Comparison of ENCODE assay signal across 8 cellular contexts in genomic region chr12:27014085-27014858, GRCh38. TPM values are rescaled to one million over a fixed set of nuclear protein-coding genes. Genes with fewer than 3 reads are reported as not detected.
A peak's percentile ranks its signal among the peaks of the same experiment; 100 is the strongest.
DNase-seq lines count a peak whose midpoint lies in the region; ATAC-seq and TF ChIP-seq lines count a peak whose summit lies in the region.

TSS of gene TM7SF3 (minus strand) at chr12:27014384. CDS start at chr12:27014168, 216 bp downstream.

- no peaks in the 10 kb centered on the region for H3K27me3 ChIP-seq in endocrine pancreas (ENCODE audit: control insufficient read depth, insufficient read depth, low read length)
- no peaks in the 10 kb centered on the region for H3K27me3 ChIP-seq in mesendoderm (ENCODE audit: insufficient read depth, low read length, poor library complexity)

- DNase-seq in Calu3 (peak; percentile 97), HUDEP-2 (lab: John Stamatoyannopoulos, UW; ENCODE audit: unreplicated experiment in 76 of 76) (peak in 75 of 76 experiments; percentile 14 to 95 (median 90)), NOMO-1 treated with DMSO at 0.1 percent for 48 hours (lab: John Stamatoyannopoulos, UW; ENCODE audit: unreplicated experiment) (peak; percentile 89), mesendoderm (peak; percentile 94)
- peak; percentile 77 to 92 (median 89) for DNase-seq in activated CD8-positive, alpha-beta memory T cell treated with anti-CD3 and anti-CD28 coated beads for 48 hours (ENCODE audit: low read depth in 2 of 3, low spot score in 2 of 3)
- DNase-seq in stimulated activated CD8-positive, alpha-beta memory T cell treated with anti-CD3 and anti-CD28 coated beads, Interleukin-15, amount 100 ng/mL, for 1 hour (ENCODE audit: low read depth), result peak; percentile 88

- H3K4me2 ChIP-seq in mesendoderm (ENCODE audit: low read length), result peak within 1 kb of the TSS; percentile 69

- peak within 1 kb of the TSS; percentile 91 for H3K9ac ChIP-seq in endocrine pancreas (ENCODE audit: control insufficient read depth, insufficient read depth, low read length)
- H3K9ac ChIP-seq in mesendoderm (ENCODE audit: low read length), result peak within 1 kb of the TSS; percentile 76

- H2BK5ac ChIP-seq in mesendoderm (ENCODE audit: low read length), result peak within 1 kb of the TSS; percentile 28

- peaks cover 12% of the 10 kb centered on the region for H3K36me3 Mint-ChIP-seq in Calu3 (ENCODE audit: insufficient read depth, unreplicated experiment)

- H4K8ac ChIP-seq in mesendoderm (ENCODE audit: low read depth, low read length), result peak within 1 kb of the TSS; percentile 98

- ATAC-seq in GM21390 (IDR thresholded peaks at IDR 0.05; ENCODE audit: unreplicated experiment), result peak; percentile 79

- H4K5ac ChIP-seq in mesendoderm (ENCODE audit: low read length), result no peak within 1 kb of the TSS

- peak within 1 kb of the TSS; percentile 86 for H3K4me3 Mint-ChIP-seq in Calu3 (ENCODE audit: low read depth, unreplicated experiment)

- intact Hi-C loops in Calu3 (cut with micrococcal nuclease; ENCODE audit: unreplicated experiment), result loop anchor here (2.0 to 5.0 kb wide), 5 partner anchors 77 to 289 kb away; partner anchors contain the start of genes FGFR1OP2 and INTS13

- peaks cover 29% of the 10 kb centered on the region for H3K4me1 Mint-ChIP-seq in Calu3 (ENCODE audit: low read depth, unreplicated experiment)

- peak within 1 kb of the TSS; percentile 42 for H3K27ac Mint-ChIP-seq in Calu3 (ENCODE audit: unreplicated experiment)

- H3K79me1 ChIP-seq in mesendoderm (ENCODE audit: low read length), result no peaks in the 10 kb centered on the region

- H2BK120ac ChIP-seq in mesendoderm (ENCODE audit: low read depth, low read length), result peak within 1 kb of the TSS; percentile 3

- H3K23ac ChIP-seq in mesendoderm (ENCODE audit: low read length), result peak within 1 kb of the TSS; percentile 49

- H3K4me1 ChIP-seq in endocrine pancreas (ENCODE audit: control insufficient read depth, insufficient read depth, low read length), result peaks cover 15% of the 10 kb centered on the region
- H3K4me1 ChIP-seq in mesendoderm (ENCODE audit: control insufficient read depth, low read depth, low read length), result peaks cover 5% of the 10 kb centered on the region

- no TSS peak for BruUV-seq in Calu3 (replicated peaks; lab: Mats Ljungman, UMichigan)

- H3K36me3 ChIP-seq in endocrine pancreas (ENCODE audit: control insufficient read depth, insufficient read depth, low read length) (no peaks in the 10 kb centered on the region), mesendoderm (ENCODE audit: control insufficient read depth, insufficient read depth, low read length) (no peaks in the 10 kb centered on the region)

- H3K27me3 Mint-ChIP-seq in Calu3 (ENCODE audit: unreplicated experiment), result no peaks in the 10 kb centered on the region

- H3K56ac ChIP-seq in mesendoderm (ENCODE audit: low read length), result peak within 1 kb of the TSS; percentile 87

- H3K18ac ChIP-seq in mesendoderm (ENCODE audit: low read length), result peak within 1 kb of the TSS; percentile 85

- no peaks in the 10 kb centered on the region for H3K79me2 ChIP-seq in mesendoderm (ENCODE audit: control insufficient read depth, insufficient read depth, low read length)

- peak within 1 kb of the TSS; percentile 36 for H3K4ac ChIP-seq in mesendoderm (ENCODE audit: low read depth, low read length)

- peak within 1 kb of the TSS; percentile 73 for H3K27ac ChIP-seq in mesendoderm (ENCODE audit: low read depth, low read length)

- H3K4me3 ChIP-seq in endocrine pancreas (ENCODE audit: control insufficient read depth, insufficient read depth, low read length) (peak within 1 kb of the TSS; percentile 91), mesendoderm (ENCODE audit: low read length) (peak within 1 kb of the TSS; percentile 86)

- no peaks in the 10 kb centered on the region for H3K9me3 Mint-ChIP-seq in Calu3 (ENCODE audit: low read depth, unreplicated experiment)

- CTCF ChIA-PET in Calu3 (lab: Charles Lee), result interaction anchor here (1.2 to 2.6 kb wide), 3 partner anchors 8 to 292 kb away, joined by 3 to 29 read pairs (median 5); partner anchors contain the start of gene MED21

- no peaks in the 10 kb centered on the region for H3K9me3 ChIP-seq in endocrine pancreas (ENCODE audit: control insufficient read depth, low read length)

- peak; percentile 92 for TF ChIP-seq CTCF in Calu3 (IDR thresholded peaks at IDR 0.05; ENCODE audit: unreplicated experiment)

- no peak within 1 kb of the TSS for H2BK15ac ChIP-seq in mesendoderm (replicated peaks; ENCODE audit: low read depth)

- WGBS in mesendoderm (ENCODE audit: extremely low coverage, insufficient coverage, low lambda C conversion rate), result no CpG with 5 or more reads among the region's 71 CpGs

- no peak within 1 kb of the TSS for H2AK5ac ChIP-seq in mesendoderm (ENCODE audit: low read length)

RNA-seq across cellular contexts. Expression of gene TM7SF3, which starts in this region (rescaled TPM):
- 62.1 and 70.0 TPM in 2 replicates for total RNA-seq in Calu3 (2022)
- 28.5 TPM for polyA plus RNA-seq in mesendoderm (2013, experiment 1 of 2)
- polyA plus RNA-seq in mesendoderm (2013, experiment 2 of 2), result 31.3 TPM

Comparison
In these comparisons a context has a peak if more than half of its experiments do, and no peak if none do; other contexts are left out.
1. Peak in every context shown above with its lines: DNase-seq, ATAC-seq, H3K4me3 ChIP-seq and H3K27ac ChIP-seq.